11 cellular contexts compared by ENCODE assay signal in the genomic region with DNA sequence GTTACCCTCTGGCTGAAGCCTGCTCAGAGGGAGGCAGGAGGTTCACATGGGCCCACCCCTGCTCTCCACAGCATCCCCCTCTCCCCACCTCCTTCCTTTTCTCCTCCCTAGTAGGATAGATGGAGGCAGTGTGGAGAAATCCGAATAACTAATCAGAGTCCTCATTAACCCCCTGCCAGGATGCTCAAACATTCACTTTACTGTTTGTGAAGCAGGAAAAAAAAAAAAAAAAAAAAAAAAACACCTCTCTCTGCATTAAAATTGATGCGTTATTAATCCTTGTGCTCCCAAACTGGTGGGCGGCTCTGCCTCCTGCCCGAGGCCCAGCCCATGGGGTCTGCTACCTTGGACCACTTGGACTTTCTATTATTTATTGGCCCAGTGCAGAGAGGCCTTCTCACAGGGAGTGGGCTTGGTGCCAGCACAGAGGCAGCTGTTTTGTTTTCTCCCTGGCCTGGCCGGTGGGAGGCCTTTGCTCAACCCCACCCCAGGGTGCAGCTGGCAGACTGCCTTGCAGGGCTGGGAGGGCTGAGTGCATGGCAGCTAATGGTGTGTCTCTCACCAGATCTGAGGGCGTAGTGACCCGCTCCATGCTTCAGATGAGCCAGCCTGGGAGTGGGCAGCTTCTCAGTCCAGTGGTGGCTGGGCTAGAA.
A peak's percentile ranks its signal among the peaks of the same experiment; 100 is the strongest.
DNase-seq lines count a peak whose midpoint lies in the region; ATAC-seq and TF ChIP-seq lines count a peak whose summit lies in the region.
"Had no signal": no experiment of that assay in that cellular context is flagged by ENCODE, and none has a peak within 500 bp of the region (broad histone marks: within the 10 kb centered on the region; RNA-seq: fewer than 3 reads in every experiment).

No MANE protein-coding gene starts in this region.

- no peak overlapping the region for H3K27ac Mint-ChIP-seq in GM23338
- H3K27ac Mint-ChIP-seq: CD14-positive monocyte had no signal

- H3K79me2 ChIP-seq in GM23338 (replicated peaks; ENCODE audit: insufficient read depth) = no peaks in the 10 kb centered on the region

- no peaks in the 10 kb centered on the region for H3F3A ChIP-seq in GM23338 (replicated peaks; ENCODE audit: low read depth)

- H2AFZ ChIP-seq in GM23338 = 0 out of 2 replicates have a peak overlapping the region, but pooled peaks have one; percentile 69

- H4K20me1 ChIP-seq in GM23338 (replicated peaks; ENCODE audit: insufficient read depth) = no peaks in the 10 kb centered on the region

- no peak overlapping the region for H3K27ac ChIP-seq in GM23338 (ENCODE audit: low read depth)

- no peaks in the 10 kb centered on the region for H3K36me3 ChIP-seq in GM23338 (ENCODE audit: insufficient read depth)

- peaks cover 12% of the 10 kb centered on the region; the same call in 2 of the 3 replicates for H3K36me3 Mint-ChIP-seq in GM23338 (ENCODE audit: low read depth)
- H3K36me3 Mint-ChIP-seq: CD14-positive monocyte had no signal

- 0 out of 2 replicates have a peak, but pooled peaks cover 2% of the 10 kb centered on the region for H3K9me2 ChIP-seq in GM23338 (ENCODE audit: insufficient read depth)

- peaks cover 26% of the 10 kb centered on the region for H3K4me1 ChIP-seq in GM23338 (ENCODE audit: insufficient read depth)

- DNase-seq in GM23338 (ENCODE audit: low spot score) (peak; percentile 16), NCI-H69 (lab: John Stamatoyannopoulos, UW) (peak; percentile 98), fibroblast of the conjunctiva (ENCODE audit: low read depth) (peak; percentile 5), retina (peak; percentile 57), DMS53 treated with DMSO at 0.1 percent for 48 hours (lab: John Stamatoyannopoulos, UW; ENCODE audit: unreplicated experiment) (no peak), foreskin melanocyte (no peak)
- DNase-seq in activated CD4-positive, alpha-beta T cell treated with anti-CD3 and anti-CD28 coated beads, Interleukin-2, amount 50 U/mL, for 1 hour = no peak

- no peaks in the 10 kb centered on the region for H3K27me3 ChIP-seq in GM23338 (ENCODE audit: insufficient read depth)

- ATAC-seq in GM23338 = peak; percentile 49
- ATAC-seq in GM18519 (IDR thresholded peaks at IDR 0.05; ENCODE audit: low FRiP score, unreplicated experiment) = no peak
- ATAC-seq: mucosa of descending colon had no signal

- H3K4me3 Mint-ChIP-seq in GM23338 = no peak overlapping the region
- H3K4me3 Mint-ChIP-seq: CD14-positive monocyte had no signal

- peaks cover 43% of the 10 kb centered on the region for H3K4me1 Mint-ChIP-seq in GM23338
- H3K4me1 Mint-ChIP-seq: CD14-positive monocyte had no signal

- peaks cover 14% of the 10 kb centered on the region for H3K27me3 Mint-ChIP-seq in GM23338 (ENCODE audit: insufficient read depth, low read depth, poor library complexity)

- peak overlapping the region; percentile 51 for H3K4me2 ChIP-seq in GM23338

- H3K4me3 ChIP-seq in GM23338 = no peak overlapping the region
- H3K4me3 ChIP-seq: coronary artery, mucosa of descending colon had no signal

- peaks cover 12% of the 10 kb centered on the region for H3K9me3 Mint-ChIP-seq in GM23338

- no peak for TF ChIP-seq CTCF in GM23338 (conservative IDR thresholded peaks at IDR 0.05; ENCODE audit: low read depth in 2 of 2)

TF ChIP-seq in GM23338, 12 proteins besides CTCF, POLR2A, EP300 and RAD21 (continues in another document):
- TF ChIP-seq, protein P1, sequence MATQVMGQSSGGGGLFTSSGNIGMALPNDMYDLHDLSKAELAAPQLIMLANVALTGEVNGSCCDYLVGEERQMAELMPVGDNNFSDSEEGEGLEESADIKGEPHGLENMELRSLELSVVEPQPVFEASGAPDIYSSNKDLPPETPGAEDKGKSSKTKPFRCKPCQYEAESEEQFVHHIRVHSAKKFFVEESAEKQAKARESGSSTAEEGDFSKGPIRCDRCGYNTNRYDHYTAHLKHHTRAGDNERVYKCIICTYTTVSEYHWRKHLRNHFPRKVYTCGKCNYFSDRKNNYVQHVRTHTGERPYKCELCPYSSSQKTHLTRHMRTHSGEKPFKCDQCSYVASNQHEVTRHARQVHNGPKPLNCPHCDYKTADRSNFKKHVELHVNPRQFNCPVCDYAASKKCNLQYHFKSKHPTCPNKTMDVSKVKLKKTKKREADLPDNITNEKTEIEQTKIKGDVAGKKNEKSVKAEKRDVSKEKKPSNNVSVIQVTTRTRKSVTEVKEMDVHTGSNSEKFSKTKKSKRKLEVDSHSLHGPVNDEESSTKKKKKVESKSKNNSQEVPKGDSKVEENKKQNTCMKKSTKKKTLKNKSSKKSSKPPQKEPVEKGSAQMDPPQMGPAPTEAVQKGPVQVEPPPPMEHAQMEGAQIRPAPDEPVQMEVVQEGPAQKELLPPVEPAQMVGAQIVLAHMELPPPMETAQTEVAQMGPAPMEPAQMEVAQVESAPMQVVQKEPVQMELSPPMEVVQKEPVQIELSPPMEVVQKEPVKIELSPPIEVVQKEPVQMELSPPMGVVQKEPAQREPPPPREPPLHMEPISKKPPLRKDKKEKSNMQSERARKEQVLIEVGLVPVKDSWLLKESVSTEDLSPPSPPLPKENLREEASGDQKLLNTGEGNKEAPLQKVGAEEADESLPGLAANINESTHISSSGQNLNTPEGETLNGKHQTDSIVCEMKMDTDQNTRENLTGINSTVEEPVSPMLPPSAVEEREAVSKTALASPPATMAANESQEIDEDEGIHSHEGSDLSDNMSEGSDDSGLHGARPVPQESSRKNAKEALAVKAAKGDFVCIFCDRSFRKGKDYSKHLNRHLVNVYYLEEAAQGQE (IDR thresholded peaks at IDR 0.05; ENCODE audit: unreplicated experiment) = no peak
- TF ChIP-seq STAT1 (IDR thresholded peaks at IDR 0.05; ENCODE audit: unreplicated experiment) (no peak), ZNF114 (CRISPR knock-in tag; IDR thresholded peaks at IDR 0.05) (no peak), EZH2 (IDR thresholded peaks at IDR 0.05; ENCODE audit: low read depth, unreplicated experiment) (no peak), EZH2phosphoT487 (IDR thresholded peaks at IDR 0.05; ENCODE audit: unreplicated experiment) (no peak), NANOG (IDR thresholded peaks at IDR 0.05; ENCODE audit: borderline replicate concordance) (no peak), CREB1 (CRISPR knock-in tag; IDR thresholded peaks at IDR 0.05; ENCODE audit: low read depth) (no peak), JUNB (IDR thresholded peaks at IDR 0.05; ENCODE audit: unreplicated experiment) (no peak), ZNF331 (CRISPR knock-in tag; IDR thresholded peaks at IDR 0.05; ENCODE audit: low read depth) (no peak), POLR2AphosphoS5 (IDR thresholded peaks at IDR 0.05; ENCODE audit: low read depth) (no peak)
- TF ChIP-seq, protein P2, sequence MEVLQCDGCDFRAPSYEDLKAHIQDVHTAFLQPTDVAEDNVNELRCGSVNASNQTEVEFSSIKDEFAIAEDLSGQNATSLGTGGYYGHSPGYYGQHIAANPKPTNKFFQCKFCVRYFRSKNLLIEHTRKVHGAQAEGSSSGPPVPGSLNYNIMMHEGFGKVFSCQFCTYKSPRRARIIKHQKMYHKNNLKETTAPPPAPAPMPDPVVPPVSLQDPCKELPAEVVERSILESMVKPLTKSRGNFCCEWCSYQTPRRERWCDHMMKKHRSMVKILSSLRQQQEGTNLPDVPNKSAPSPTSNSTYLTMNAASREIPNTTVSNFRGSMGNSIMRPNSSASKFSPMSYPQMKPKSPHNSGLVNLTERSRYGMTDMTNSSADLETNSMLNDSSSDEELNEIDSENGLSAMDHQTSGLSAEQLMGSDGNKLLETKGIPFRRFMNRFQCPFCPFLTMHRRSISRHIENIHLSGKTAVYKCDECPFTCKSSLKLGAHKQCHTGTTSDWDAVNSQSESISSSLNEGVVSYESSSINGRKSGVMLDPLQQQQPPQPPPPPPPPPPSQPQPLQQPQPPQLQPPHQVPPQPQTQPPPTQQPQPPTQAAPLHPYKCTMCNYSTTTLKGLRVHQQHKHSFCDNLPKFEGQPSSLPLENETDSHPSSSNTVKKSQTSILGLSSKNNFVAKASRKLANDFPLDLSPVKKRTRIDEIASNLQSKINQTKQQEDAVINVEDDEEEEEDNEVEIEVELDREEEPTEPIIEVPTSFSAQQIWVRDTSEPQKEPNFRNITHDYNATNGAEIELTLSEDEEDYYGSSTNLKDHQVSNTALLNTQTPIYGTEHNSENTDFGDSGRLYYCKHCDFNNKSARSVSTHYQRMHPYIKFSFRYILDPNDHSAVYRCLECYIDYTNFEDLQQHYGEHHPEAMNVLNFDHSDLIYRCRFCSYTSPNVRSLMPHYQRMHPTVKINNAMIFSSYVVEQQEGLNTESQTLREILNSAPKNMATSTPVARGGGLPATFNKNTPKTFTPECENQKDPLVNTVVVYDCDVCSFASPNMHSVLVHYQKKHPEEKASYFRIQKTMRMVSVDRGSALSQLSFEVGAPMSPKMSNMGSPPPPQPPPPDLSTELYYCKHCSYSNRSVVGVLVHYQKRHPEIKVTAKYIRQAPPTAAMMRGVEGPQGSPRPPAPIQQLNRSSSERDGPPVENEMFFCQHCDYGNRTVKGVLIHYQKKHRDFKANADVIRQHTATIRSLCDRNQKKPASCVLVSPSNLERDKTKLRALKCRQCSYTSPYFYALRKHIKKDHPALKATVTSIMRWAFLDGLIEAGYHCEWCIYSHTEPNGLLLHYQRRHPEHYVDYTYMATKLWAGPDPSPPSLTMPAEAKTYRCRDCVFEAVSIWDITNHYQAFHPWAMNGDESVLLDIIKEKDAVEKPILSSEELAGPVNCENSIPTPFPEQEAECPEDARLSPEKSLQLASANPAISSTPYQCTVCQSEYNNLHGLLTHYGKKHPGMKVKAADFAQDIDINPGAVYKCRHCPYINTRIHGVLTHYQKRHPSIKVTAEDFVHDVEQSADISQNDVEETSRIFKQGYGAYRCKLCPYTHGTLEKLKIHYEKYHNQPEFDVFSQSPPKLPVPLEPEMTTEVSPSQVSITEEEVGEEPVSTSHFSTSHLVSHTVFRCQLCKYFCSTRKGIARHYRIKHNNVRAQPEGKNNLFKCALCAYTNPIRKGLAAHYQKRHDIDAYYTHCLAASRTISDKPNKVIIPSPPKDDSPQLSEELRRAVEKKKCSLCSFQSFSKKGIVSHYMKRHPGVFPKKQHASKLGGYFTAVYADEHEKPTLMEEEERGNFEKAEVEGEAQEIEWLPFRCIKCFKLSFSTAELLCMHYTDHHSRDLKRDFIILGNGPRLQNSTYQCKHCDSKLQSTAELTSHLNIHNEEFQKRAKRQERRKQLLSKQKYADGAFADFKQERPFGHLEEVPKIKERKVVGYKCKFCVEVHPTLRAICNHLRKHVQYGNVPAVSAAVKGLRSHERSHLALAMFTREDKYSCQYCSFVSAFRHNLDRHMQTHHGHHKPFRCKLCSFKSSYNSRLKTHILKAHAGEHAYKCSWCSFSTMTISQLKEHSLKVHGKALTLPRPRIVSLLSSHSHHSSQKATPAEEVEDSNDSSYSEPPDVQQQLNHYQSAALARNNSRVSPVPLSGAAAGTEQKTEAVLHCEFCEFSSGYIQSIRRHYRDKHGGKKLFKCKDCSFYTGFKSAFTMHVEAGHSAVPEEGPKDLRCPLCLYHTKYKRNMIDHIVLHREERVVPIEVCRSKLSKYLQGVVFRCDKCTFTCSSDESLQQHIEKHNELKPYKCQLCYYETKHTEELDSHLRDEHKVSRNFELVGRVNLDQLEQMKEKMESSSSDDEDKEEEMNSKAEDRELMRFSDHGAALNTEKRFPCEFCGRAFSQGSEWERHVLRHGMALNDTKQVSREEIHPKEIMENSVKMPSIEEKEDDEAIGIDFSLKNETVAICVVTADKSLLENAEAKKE (CRISPR knock-in tag; IDR thresholded peaks at IDR 0.05) = no peak

Comparison
In these comparisons a context has a peak if more than half of its experiments do, and no peak if none do; other contexts are left out.
1. DNase-seq: peak in GM23338 (single experiment), NCI-H69 (single experiment), fibroblast of the conjunctiva (single experiment) and retina (single experiment); none in DMS53 treated with DMSO at 0.1 percent for 48 hours (single experiment), foreskin melanocyte (single experiment) and activated CD4-positive, alpha-beta T cell treated with anti-CD3 and anti-CD28 coated beads, Interleukin-2, amount 50 U/mL, for 1 hour (single experiment).